ENCODE assay signal across 1 cellular context in the genomic region with DNA sequence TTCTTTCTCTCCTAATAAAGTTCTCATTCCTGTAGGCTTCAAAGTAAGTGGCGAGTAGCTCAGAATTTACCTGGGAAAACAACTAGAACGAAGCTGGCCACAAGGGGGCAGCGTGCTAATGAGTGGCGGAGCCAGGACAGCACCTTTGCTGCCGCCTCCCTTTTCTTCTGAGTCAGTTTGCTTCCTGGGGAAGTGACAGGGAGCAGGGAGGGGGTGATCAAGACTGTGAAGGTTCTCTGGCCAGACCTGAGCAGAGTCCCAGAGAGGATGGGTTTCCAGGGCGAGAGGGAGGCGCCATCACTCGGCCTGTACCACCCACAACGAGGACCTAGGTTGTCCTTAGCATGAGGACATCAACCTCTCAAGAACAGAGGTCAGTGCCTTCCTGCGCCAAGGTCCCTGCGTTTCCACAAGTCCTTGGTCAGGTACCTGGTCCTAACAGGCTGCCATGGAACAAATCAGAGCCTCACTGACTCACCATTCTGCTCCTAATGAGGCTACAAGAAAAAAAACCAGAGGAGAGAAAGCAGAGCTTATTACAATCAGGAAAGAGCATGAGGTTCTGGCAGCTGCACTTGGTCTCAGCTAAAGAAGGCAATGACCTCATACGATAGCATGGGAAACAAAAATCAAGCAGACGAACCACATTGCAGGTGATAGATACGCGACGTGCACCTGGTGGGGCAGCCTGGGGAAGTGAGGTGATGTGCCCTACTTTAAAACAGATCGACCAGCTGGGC.
A peak's percentile ranks its signal among the peaks of the same experiment; 100 is the strongest.
TF ChIP-seq lines count a peak whose summit lies in the region.

No MANE protein-coding gene starts in this region.

TF ChIP-seq in HEK293, 187 proteins besides CTCF, POLR2A, EP300 and RAD21 (continued from another document and continues in another):
- no peak for TF ChIP-seq REST (tag by site-specific recombination; IDR thresholded peaks at IDR 0.05)
- 0 out of 2 replicates have a peak, but pooled peaks have one; percentile 36 for TF ChIP-seq ZEB2 (tag by site-specific recombination; IDR thresholded peaks at IDR 0.05)
- TF ChIP-seq, protein P1, sequence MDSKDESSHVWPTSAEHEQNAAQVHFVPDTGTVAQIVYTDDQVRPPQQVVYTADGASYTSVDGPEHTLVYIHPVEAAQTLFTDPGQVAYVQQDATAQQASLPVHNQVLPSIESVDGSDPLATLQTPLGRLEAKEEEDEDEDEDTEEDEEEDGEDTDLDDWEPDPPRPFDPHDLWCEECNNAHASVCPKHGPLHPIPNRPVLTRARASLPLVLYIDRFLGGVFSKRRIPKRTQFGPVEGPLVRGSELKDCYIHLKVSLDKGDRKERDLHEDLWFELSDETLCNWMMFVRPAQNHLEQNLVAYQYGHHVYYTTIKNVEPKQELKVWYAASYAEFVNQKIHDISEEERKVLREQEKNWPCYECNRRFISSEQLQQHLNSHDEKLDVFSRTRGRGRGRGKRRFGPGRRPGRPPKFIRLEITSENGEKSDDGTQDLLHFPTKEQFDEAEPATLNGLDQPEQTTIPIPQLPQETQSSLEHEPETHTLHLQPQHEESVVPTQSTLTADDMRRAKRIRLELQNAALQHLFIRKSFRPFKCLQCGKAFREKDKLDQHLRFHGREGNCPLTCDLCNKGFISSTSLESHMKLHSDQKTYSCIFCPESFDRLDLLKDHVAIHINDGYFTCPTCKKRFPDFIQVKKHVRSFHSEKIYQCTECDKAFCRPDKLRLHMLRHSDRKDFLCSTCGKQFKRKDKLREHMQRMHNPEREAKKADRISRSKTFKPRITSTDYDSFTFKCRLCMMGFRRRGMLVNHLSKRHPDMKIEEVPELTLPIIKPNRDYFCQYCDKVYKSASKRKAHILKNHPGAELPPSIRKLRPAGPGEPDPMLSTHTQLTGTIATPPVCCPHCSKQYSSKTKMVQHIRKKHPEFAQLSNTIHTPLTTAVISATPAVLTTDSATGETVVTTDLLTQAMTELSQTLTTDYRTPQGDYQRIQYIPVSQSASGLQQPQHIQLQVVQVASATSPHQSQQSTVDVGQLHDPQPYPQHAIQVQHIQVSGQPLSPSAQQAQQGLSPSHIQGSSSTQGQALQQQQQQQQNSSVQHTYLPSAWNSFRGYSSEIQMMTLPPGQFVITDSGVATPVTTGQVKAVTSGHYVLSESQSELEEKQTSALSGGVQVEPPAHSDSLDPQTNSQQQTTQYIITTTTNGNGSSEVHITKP (tag by site-specific recombination; IDR thresholded peaks at IDR 0.05): peak; percentile 44; the same call in 1 of the 2 replicates
- TF ChIP-seq ZNF157 (tag by site-specific recombination; IDR thresholded peaks at IDR 0.05): no peak
- 0 out of 2 replicates have a peak, but pooled peaks have one; percentile 29 for TF ChIP-seq ZNF600 (tag by site-specific recombination; IDR thresholded peaks at IDR 0.05)
- no peak for TF ChIP-seq ZNF701 (tag by site-specific recombination; IDR thresholded peaks at IDR 0.05)
- no peak for TF ChIP-seq ZNF394 (tag by site-specific recombination; IDR thresholded peaks at IDR 0.05; ENCODE audit: borderline replicate concordance)
- TF ChIP-seq ZNF768 (tag by site-specific recombination; IDR thresholded peaks at IDR 0.05): no peak
- no peak for TF ChIP-seq PRDM2 (tag by site-specific recombination; IDR thresholded peaks at IDR 0.05; ENCODE audit: borderline replicate concordance)
- TF ChIP-seq ZNF366 (tag by site-specific recombination; conservative IDR thresholded peaks at IDR 0.05): 0 out of 2 replicates have a peak, but pooled peaks have one; percentile 10
- TF ChIP-seq, protein P2, sequence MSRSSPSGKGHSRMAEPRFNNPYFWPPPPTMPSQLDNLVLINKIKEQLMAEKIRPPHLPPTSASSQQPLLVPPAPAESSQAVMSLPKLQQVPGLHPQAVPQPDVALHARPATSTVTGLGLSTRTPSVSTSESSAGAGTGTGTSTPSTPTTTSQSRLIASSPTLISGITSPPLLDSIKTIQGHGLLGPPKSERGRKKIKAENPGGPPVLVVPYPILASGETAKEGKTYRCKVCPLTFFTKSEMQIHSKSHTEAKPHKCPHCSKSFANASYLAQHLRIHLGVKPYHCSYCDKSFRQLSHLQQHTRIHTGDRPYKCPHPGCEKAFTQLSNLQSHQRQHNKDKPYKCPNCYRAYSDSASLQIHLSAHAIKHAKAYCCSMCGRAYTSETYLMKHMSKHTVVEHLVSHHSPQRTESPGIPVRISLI (tag by site-specific recombination; IDR thresholded peaks at IDR 0.05): 0 out of 2 replicates have a peak, but pooled peaks have one; percentile 55
- 0 out of 2 replicates have a peak, but pooled peaks have one; percentile 42 for TF ChIP-seq GFI1B (tag by site-specific recombination; IDR thresholded peaks at IDR 0.05)
- TF ChIP-seq ZNF214 (tag by site-specific recombination; IDR thresholded peaks at IDR 0.05; ENCODE audit: borderline replicate concordance): no peak
- TF ChIP-seq KLF10 (tag by site-specific recombination; IDR thresholded peaks at IDR 0.05): no peak
- TF ChIP-seq ZNF664 (tag by site-specific recombination; IDR thresholded peaks at IDR 0.05): no peak
- no peak for TF ChIP-seq ZSCAN18 (tag by site-specific recombination; IDR thresholded peaks at IDR 0.05)
- no peak for TF ChIP-seq ZNF621 (tag by site-specific recombination; IDR thresholded peaks at IDR 0.05)
- no peak for TF ChIP-seq ZNF645 (tag by site-specific recombination; IDR thresholded peaks at IDR 0.05)
- no peak for TF ChIP-seq ZBTB49 (tag by site-specific recombination; IDR thresholded peaks at IDR 0.05; ENCODE audit: low read depth)
- TF ChIP-seq, protein P3, sequence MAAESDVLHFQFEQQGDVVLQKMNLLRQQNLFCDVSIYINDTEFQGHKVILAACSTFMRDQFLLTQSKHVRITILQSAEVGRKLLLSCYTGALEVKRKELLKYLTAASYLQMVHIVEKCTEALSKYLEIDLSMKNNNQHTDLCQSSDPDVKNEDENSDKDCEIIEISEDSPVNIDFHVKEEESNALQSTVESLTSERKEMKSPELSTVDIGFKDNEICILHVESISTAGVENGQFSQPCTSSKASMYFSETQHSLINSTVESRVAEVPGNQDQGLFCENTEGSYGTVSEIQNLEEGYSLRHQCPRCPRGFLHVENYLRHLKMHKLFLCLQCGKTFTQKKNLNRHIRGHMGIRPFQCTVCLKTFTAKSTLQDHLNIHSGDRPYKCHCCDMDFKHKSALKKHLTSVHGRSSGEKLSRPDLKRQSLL (tag by site-specific recombination; IDR thresholded peaks at IDR 0.05): no peak
- no peak for TF ChIP-seq ZNF10 (tag by site-specific recombination; IDR thresholded peaks at IDR 0.05)
- TF ChIP-seq ZNF426 (tag by site-specific recombination; IDR thresholded peaks at IDR 0.05): no peak
- no peak for TF ChIP-seq KLF16 (tag by site-specific recombination; IDR thresholded peaks at IDR 0.05)
- no peak for TF ChIP-seq ZNF704 (tag by site-specific recombination; IDR thresholded peaks at IDR 0.05)
- no peak for TF ChIP-seq ZNF792 (tag by site-specific recombination; IDR thresholded peaks at IDR 0.05)
